ENCODE assay signal across 8 cellular contexts in the genomic region with DNA sequence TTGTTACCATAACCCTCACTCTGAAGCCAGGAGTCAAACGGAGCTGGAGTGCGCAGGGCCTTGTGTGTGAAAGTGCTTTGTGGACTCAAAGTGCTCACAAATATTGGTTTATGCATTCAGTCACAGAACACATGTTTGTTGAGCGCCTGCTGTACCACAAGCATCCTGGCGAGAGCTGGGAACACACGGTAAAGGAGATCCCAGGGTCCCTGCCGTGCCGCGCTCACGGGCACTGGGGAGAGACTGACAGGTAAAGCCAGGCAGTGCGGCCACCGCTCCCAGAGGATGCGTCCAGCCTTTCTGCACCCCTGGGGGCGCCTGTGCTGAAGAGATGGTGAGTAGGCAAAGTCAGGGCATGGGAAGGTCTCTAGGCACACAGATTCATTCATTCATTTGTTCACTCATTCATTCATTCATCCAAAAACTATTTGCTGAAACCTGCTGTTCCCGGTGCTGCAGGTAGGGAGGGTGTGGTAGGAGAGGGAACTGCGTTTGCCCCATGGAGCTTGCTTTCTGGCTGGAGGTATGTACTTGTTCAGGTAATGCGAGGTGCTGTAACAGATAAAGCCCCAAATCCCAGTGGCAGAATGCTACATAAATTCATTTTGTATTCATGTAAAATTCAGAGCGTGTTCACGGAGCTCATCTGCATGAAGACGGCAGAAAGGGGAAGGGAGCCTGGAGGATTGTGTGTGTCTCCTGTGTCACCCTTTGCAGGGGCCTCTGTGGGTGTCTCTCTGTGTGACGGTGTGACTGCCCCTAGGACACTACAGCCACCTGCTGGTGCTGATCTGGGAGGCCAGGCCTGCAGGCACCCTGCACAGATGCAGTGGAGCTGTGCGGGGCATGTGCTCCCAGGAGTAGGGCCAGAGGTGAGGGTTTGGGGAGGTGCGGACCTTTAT.
DNase-seq lines count a peak whose midpoint lies in the region; ATAC-seq and TF ChIP-seq lines count a peak whose summit lies in the region.

No MANE protein-coding gene starts in this region.

- H3K27me3 Mint-ChIP-seq in stimulated activated naive CD8-positive, alpha-beta T cell treated with anti-CD3 and anti-CD28 coated beads, Interleukin-15, amount 100 ng/mL, for 72 hours = peaks cover 33% of the 10 kb centered on the region
- no peaks in the 10 kb centered on the region for H3K27me3 Mint-ChIP-seq in glutamatergic neuron (ENCODE audit: unreplicated experiment)

- H3K36me3 Mint-ChIP-seq in glutamatergic neuron (ENCODE audit: unreplicated experiment) = no peaks in the 10 kb centered on the region

- H3K27ac Mint-ChIP-seq in stimulated activated naive CD8-positive, alpha-beta T cell treated with anti-CD3 and anti-CD28 coated beads, Interleukin-15, amount 100 ng/mL, for 72 hours = no peak overlapping the region
- H3K27ac Mint-ChIP-seq in glutamatergic neuron (ENCODE audit: unreplicated experiment) = no peak overlapping the region

- peak; percentile 3 for TF ChIP-seq CTCF in glutamatergic neuron (IDR thresholded peaks at IDR 0.05; ENCODE audit: partially characterized antibody, unreplicated experiment)

- peak; percentile 47 for ATAC-seq in stimulated activated naive CD8-positive, alpha-beta T cell treated with anti-CD3 and anti-CD28 coated beads, Interleukin-15, amount 100 ng/mL, for 72 hours
- no peak for ATAC-seq in stimulated activated naive CD8-positive, alpha-beta T cell treated with anti-CD3 and anti-CD28 coated beads, Interleukin-15, Interleukin-2, amounts not matched to agents 100 U/mL and 50 U/mL, for 24 hours
- no peak for ATAC-seq in GM18511 (IDR thresholded peaks at IDR 0.05; ENCODE audit: unreplicated experiment)
- no peak for ATAC-seq in GM18502 (IDR thresholded peaks at IDR 0.05; ENCODE audit: poor library complexity, unreplicated experiment)

- H3K9me3 Mint-ChIP-seq in stimulated activated naive CD8-positive, alpha-beta T cell treated with anti-CD3 and anti-CD28 coated beads, Interleukin-15, amount 100 ng/mL, for 72 hours = no peaks in the 10 kb centered on the region
- H3K9me3 Mint-ChIP-seq in glutamatergic neuron (ENCODE audit: unreplicated experiment) = peaks cover 6% of the 10 kb centered on the region

- DNase-seq in stimulated activated naive CD8-positive, alpha-beta T cell treated with anti-CD3 and anti-CD28 coated beads, Interleukin-15, amount 100 ng/mL, for 72 hours = no peak
- no peak for DNase-seq in stimulated activated naive CD8-positive, alpha-beta T cell treated with anti-CD3 and anti-CD28 coated beads, Interleukin-15, Interleukin-2, amounts not matched to agents 100 U/mL and 50 U/mL, for 24 hours
- DNase-seq in NCI-H345 treated with DMSO at 0.1 percent for 48 hours (lab: John Stamatoyannopoulos, UW; ENCODE audit: unreplicated experiment) (peak; percentile 37), glutamatergic neuron (no peak)
- no peak for DNase-seq in activated effector memory CD4-positive, alpha-beta T cell treated with anti-CD3 and anti-CD28 coated beads, Interleukin-2, amount 50 U/mL, for 16 hours
- no peak for DNase-seq in stimulated activated CD4-positive, alpha-beta T cell treated with anti-CD3 and anti-CD28 coated beads, Interleukin-4, amount 100 ng/mL, for 4 hours

- no peak overlapping the region for H3K4me3 Mint-ChIP-seq in stimulated activated naive CD8-positive, alpha-beta T cell treated with anti-CD3 and anti-CD28 coated beads, Interleukin-15, amount 100 ng/mL, for 72 hours
- no peak overlapping the region for H3K4me3 Mint-ChIP-seq in glutamatergic neuron (ENCODE audit: unreplicated experiment)

- H3K4me1 Mint-ChIP-seq in stimulated activated naive CD8-positive, alpha-beta T cell treated with anti-CD3 and anti-CD28 coated beads, Interleukin-15, amount 100 ng/mL, for 72 hours = peaks cover 11% of the 10 kb centered on the region
- H3K4me1 Mint-ChIP-seq in glutamatergic neuron (ENCODE audit: low read depth, unreplicated experiment) = peaks cover 25% of the 10 kb centered on the region
